11 cellular contexts compared by ENCODE assay signal in genomic region chr1:23613191-23614126, GRCh38. TPM values are rescaled to one million over a fixed set of nuclear protein-coding genes. Genes with fewer than 3 reads are reported as not detected.
A peak's percentile ranks its signal among the peaks of the same experiment; 100 is the strongest.
DNase-seq lines count a peak whose midpoint lies in the region; ATAC-seq and TF ChIP-seq lines count a peak whose summit lies in the region.
"Had no signal": no experiment of that assay in that cellular context is flagged by ENCODE, and none has a peak within 500 bp of the region (broad histone marks: within the 10 kb centered on the region; RNA-seq: fewer than 3 reads in every experiment).

No MANE protein-coding gene starts in this region.

- intact Hi-C loops in CD8-positive, alpha-beta T cell (cut with DNase I, micrococcal nuclease), result loop anchor here (2.0 to 5.0 kb wide), 2 partner anchors 13 to 36 kb away; no protein-coding TSS in a partner anchor
- intact Hi-C loops in activated B cell treated with CpG ODN at 0.5 μM for 24 hours (cut with micrococcal nuclease) (no loop called here), dorsolateral prefrontal cortex (cut with DNase I) (no loop called here), body of pancreas (cut with DNase I) (no loop called here)

- peaks cover 83% of the 10 kb centered on the region for H3K4me1 Mint-ChIP-seq in CD8-positive, alpha-beta T cell (ENCODE audit: low read depth)
- H3K4me1 Mint-ChIP-seq in activated B cell treated with CpG ODN at 0.5 μM for 24 hours, result peaks cover 85% of the 10 kb centered on the region
- H3K4me1 Mint-ChIP-seq: nephron had no signal

- peak overlapping the region; percentile 40 for H3K27ac ChIP-seq in CD8-positive, alpha-beta T cell (ENCODE audit: low read depth, low read length)
- no peak overlapping the region for H3K27ac ChIP-seq in dorsolateral prefrontal cortex
- H3K27ac ChIP-seq in body of pancreas, result no peak overlapping the region
- no peak overlapping the region for H3K27ac ChIP-seq in smooth muscle cell (ENCODE audit: low read depth)

- H3K36me3 Mint-ChIP-seq in CD8-positive, alpha-beta T cell, result no peaks in the 10 kb centered on the region
- H3K36me3 Mint-ChIP-seq in activated B cell treated with CpG ODN at 0.5 μM for 24 hours (ENCODE audit: low read depth), result no peaks in the 10 kb centered on the region

- H3K9ac ChIP-seq in smooth muscle cell (ENCODE audit: low read depth), result no peak overlapping the region

- no peaks in the 10 kb centered on the region for H3K27me3 Mint-ChIP-seq in CD8-positive, alpha-beta T cell (ENCODE audit: low read depth)
- no peaks in the 10 kb centered on the region for H3K27me3 Mint-ChIP-seq in activated B cell treated with CpG ODN at 0.5 μM for 24 hours

- TF ChIP-seq POLR2A in body of pancreas (IDR thresholded peaks at IDR 0.05), result no peak

- H3K9me3 Mint-ChIP-seq in CD8-positive, alpha-beta T cell, result no peaks in the 10 kb centered on the region
- no peaks in the 10 kb centered on the region for H3K9me3 Mint-ChIP-seq in activated B cell treated with CpG ODN at 0.5 μM for 24 hours

- peak overlapping the region; percentile 90 for H3K27ac Mint-ChIP-seq in CD8-positive, alpha-beta T cell
- H3K27ac Mint-ChIP-seq in activated B cell treated with CpG ODN at 0.5 μM for 24 hours, result peak overlapping the region; percentile 92
- H3K27ac Mint-ChIP-seq: nephron had no signal

- no peak overlapping the region for H3K4me2 ChIP-seq in smooth muscle cell

- 65 to 83% methylated on average over 12 to 13 of the region's 13 CpGs for WGBS in body of pancreas, 2 donors
- 81% methylated on average over 13 of the region's 13 CpGs for WGBS in smooth muscle cell (ENCODE audit: low lambda C conversion rate)

- H3K4me3 ChIP-seq in CD8-positive, alpha-beta T cell (ENCODE audit: low read depth, low read length), result peak overlapping the region; percentile 8
- no peak overlapping the region for H3K4me3 ChIP-seq in dorsolateral prefrontal cortex
- no peak overlapping the region for H3K4me3 ChIP-seq in body of pancreas
- H3K4me3 ChIP-seq in smooth muscle cell, result no peak overlapping the region

- no peaks in the 10 kb centered on the region for H3K27me3 ChIP-seq in CD8-positive, alpha-beta T cell (ENCODE audit: insufficient read depth, low read length)
- no peaks in the 10 kb centered on the region for H3K27me3 ChIP-seq in dorsolateral prefrontal cortex
- H3K27me3 ChIP-seq in body of pancreas, result no peaks in the 10 kb centered on the region
- H3K27me3 ChIP-seq in smooth muscle cell (ENCODE audit: low read depth), result peaks cover 3% of the 10 kb centered on the region

- H3K36me3 ChIP-seq in CD8-positive, alpha-beta T cell (ENCODE audit: insufficient read depth, low read length), result no peaks in the 10 kb centered on the region
- H3K36me3 ChIP-seq in body of pancreas (replicated peaks in 1 of 2; ENCODE audit: insufficient read depth in 1 of 2, low read depth in 2 of 2) (no peaks in the 10 kb centered on the region), smooth muscle cell (ENCODE audit: low read depth) (no peaks in the 10 kb centered on the region)

- peak in 5 of 7 experiments; percentile 33 to 78 (median 61) for DNase-seq in CD8-positive, alpha-beta T cell
- peak; percentile 68 for DNase-seq in GM20000 (ENCODE audit: low spot score)
- peak; percentile 44 for DNase-seq in activated B cell treated with CpG ODN at 0.5 μM for 24 hours
- DNase-seq in germinal center (ENCODE audit: low spot score), result peak; percentile 63
- no peak for DNase-seq in dorsolateral prefrontal cortex
- no peak for DNase-seq in body of pancreas
- DNase-seq in smooth muscle cell (lab: John Stamatoyannopoulos, UW; ENCODE audit: unreplicated experiment), result no peak
- DNase-seq: SW 1271, trophoblast cell had no signal

- POLR2A ChIA-PET in CD8-positive, alpha-beta T cell (lab: Charles Lee), result interaction anchor here (0.8 to 4.7 kb wide), 11 partner anchors 8 to 68 kb away, joined by 3 to 47 read pairs (median 7); partner anchors contain the start of gene ID3
- POLR2A ChIA-PET in activated B cell treated with CpG ODN at 0.5 μM for 24 hours (lab: Charles Lee), result interaction anchor here (0.5 to 6.8 kb wide), 21 partner anchors 9 to 345 kb away, joined by 3 to 110 read pairs (median 8); partner anchors contain the start of genes ID3 and RPL11

- peak; percentile 61 for ATAC-seq in CD8-positive, alpha-beta T cell
- ATAC-seq in activated B cell treated with CpG ODN at 0.5 μM for 24 hours (ENCODE audit: low read depth), result peak; percentile 38
- no peak for ATAC-seq in HG03439 (IDR thresholded peaks at IDR 0.05; ENCODE audit: unreplicated experiment)
- ATAC-seq in body of pancreas, result no peak

- peak overlapping the region; percentile 54 for H3K4me3 Mint-ChIP-seq in CD8-positive, alpha-beta T cell
- no peak overlapping the region for H3K4me3 Mint-ChIP-seq in activated B cell treated with CpG ODN at 0.5 μM for 24 hours
- H3K4me3 Mint-ChIP-seq: nephron had no signal

- peaks cover 65% of the 10 kb centered on the region for H3K4me1 ChIP-seq in CD8-positive, alpha-beta T cell (ENCODE audit: insufficient read depth, low read length)
- H3K4me1 ChIP-seq in body of pancreas (no peaks in the 10 kb centered on the region), smooth muscle cell (ENCODE audit: low read depth) (no peaks in the 10 kb centered on the region)

- no peaks in the 10 kb centered on the region for H3K79me2 ChIP-seq in smooth muscle cell (ENCODE audit: low read depth)

- H2AFZ ChIP-seq in smooth muscle cell (ENCODE audit: low read depth), result no peak overlapping the region

- CTCF ChIA-PET in CD8-positive, alpha-beta T cell (lab: Charles Lee), result interaction anchor here (0.6 to 3.5 kb wide), 10 partner anchors 7 to 74 kb away, joined by 3 to 19 read pairs (median 6); partner anchors contain the start of gene ID3
- CTCF ChIA-PET in activated B cell treated with CpG ODN at 0.5 μM for 24 hours (lab: Charles Lee), result interaction anchor here (0.9 to 2.9 kb wide), 9 partner anchors 8 to 58 kb away, joined by 3 to 18 read pairs (median 4); partner anchors contain the start of gene ID3

- H4K20me1 ChIP-seq in smooth muscle cell (ENCODE audit: low read depth), result no peaks in the 10 kb centered on the region

- no peak for TF ChIP-seq CTCF in CD8-positive, alpha-beta T cell (IDR thresholded peaks at IDR 0.05)
- no peak for TF ChIP-seq CTCF in GM20000 (IDR thresholded peaks at IDR 0.05; ENCODE audit: extremely low read depth, missing control alignments)
- no peak for TF ChIP-seq CTCF in activated B cell treated with CpG ODN at 0.5 μM for 24 hours (IDR thresholded peaks at IDR 0.05)
- no peak for TF ChIP-seq CTCF in dorsolateral prefrontal cortex (IDR thresholded peaks at IDR 0.05 in 54 of 56, conservative IDR thresholded peaks at IDR 0.05 in 2 of 56; ENCODE audit: low read depth in 1 of 56, partially characterized antibody in 56 of 56)
- no peak for TF ChIP-seq CTCF in body of pancreas (IDR thresholded peaks at IDR 0.05)
- TF ChIP-seq CTCF in smooth muscle cell (IDR thresholded peaks at IDR 0.05; ENCODE audit: borderline replicate concordance, insufficient read depth, poor library complexity, severe bottlenecking), result no peak

- H3K9me3 ChIP-seq in CD8-positive, alpha-beta T cell (ENCODE audit: low read length), result no peaks in the 10 kb centered on the region
- no peaks in the 10 kb centered on the region for H3K9me3 ChIP-seq in body of pancreas
- no peaks in the 10 kb centered on the region for H3K9me3 ChIP-seq in smooth muscle cell (replicated peaks; ENCODE audit: low read depth)

- H3F3A ChIP-seq in smooth muscle cell (ENCODE audit: low read depth), result no peaks in the 10 kb centered on the region

RNA-seq across cellular contexts. Expression of gene ID3, which starts 54.2 kb away (rescaled TPM):
- 10 to 100 TPM; 44.2 to 48.1 TPM for total RNA-seq in CD8-positive, alpha-beta T cell
- 195 and 205 TPM in 2 replicates for total RNA-seq in activated B cell treated with CpG ODN at 0.5 μM for 24 hours
- 100 to 1,000 TPM in 13 of 120 experiments, 10 to 100 TPM in 107; 20.5 to 247 (median 59.8) TPM for total RNA-seq in dorsolateral prefrontal cortex
- total RNA-seq in body of pancreas, result 100 to 1,000 TPM in 1 of 2 donors, 10 to 100 TPM in 1; 65.9 to 118 TPM
- total RNA-seq in smooth muscle cell, result 629 and 752 TPM in 2 replicates
- 929 and 1,018 TPM in 2 replicates for polyA plus RNA-seq in smooth muscle cell

Comparison
In these comparisons a context has a peak if more than half of its experiments do, and no peak if none do; other contexts are left out.
1. ATAC-seq: peak in CD8-positive, alpha-beta T cell (single experiment) and activated B cell treated with CpG ODN at 0.5 μM for 24 hours (single experiment); none in HG03439 (single experiment) and body of pancreas (single experiment).
2. DNase-seq: peak in CD8-positive, alpha-beta T cell (5 of 7), GM20000 (single experiment), activated B cell treated with CpG ODN at 0.5 μM for 24 hours (single experiment) and germinal center (single experiment); none in dorsolateral prefrontal cortex (0 of 10), body of pancreas (0 of 4) and smooth muscle cell (single experiment).
3. intact Hi-C loops: an anchor here in CD8-positive, alpha-beta T cell (2.0 to 5.0 kb wide); none called in activated B cell treated with CpG ODN at 0.5 μM for 24 hours, dorsolateral prefrontal cortex and body of pancreas.